22 cellular contexts compared by ENCODE assay signal in genomic region chr7:2474813-2475677, GRCh38. TPM values are rescaled to one million over a fixed set of nuclear protein-coding genes. Genes with fewer than 3 reads are reported as not detected.
"Had no signal": no experiment of that assay in that cellular context is flagged by ENCODE, and none has a peak within 500 bp of the region (broad histone marks: within the 10 kb centered on the region; RNA-seq: fewer than 3 reads in every experiment).

No MANE protein-coding gene starts in this region.

- H3K36me3 Mint-ChIP-seq: activated naive CD8-positive, alpha-beta T cell treated with anti-CD3 and anti-CD28 coated beads, Interleukin-2, amount 10 ng/mL, durations not matched to agents 7 days and 5 days had no signal

- H3K9me3 ChIP-seq: esophagus squamous epithelium, left ventricle myocardium inferior, stomach, uterus had no signal

- H3K36me3 ChIP-seq: esophagus squamous epithelium, left ventricle myocardium inferior, stomach, uterus had no signal

- H3K27ac Mint-ChIP-seq: activated CD4-positive, alpha-beta memory T cell treated with anti-CD3 and anti-CD28 coated beads, Interleukin-2, amount 10 ng/mL, durations not matched to agents 7 days and 5 days; activated naive CD8-positive, alpha-beta T cell treated with anti-CD3 and anti-CD28 coated beads, Interleukin-2, amount 10 ng/mL, durations not matched to agents 7 days and 5 days; nephron had no signal

- DNase-seq: activated CD4-positive, alpha-beta memory T cell treated with anti-CD3 and anti-CD28 coated beads, Interleukin-2, amount 10 ng/mL, durations not matched to agents 7 days and 5 days; activated gamma-delta T cell treated with Interleukin-2 at 50 U/mL for 16 hours; activated naive CD8-positive, alpha-beta T cell treated with anti-CD3 and anti-CD28 coated beads, Interleukin-2, amount 10 ng/mL, durations not matched to agents 7 days and 5 days; activated T-cell treated with anti-CD3 and anti-CD28 coated beads, Interleukin-2, amount 50 U/mL, for 48 hours; anterior cingulate cortex; esophagus squamous epithelium; foreskin keratinocyte; head of caudate nucleus; left ventricle myocardium inferior; mesendoderm; retina; stimulated activated CD4-positive, alpha-beta T cell treated with anti-CD3 and anti-CD28 coated beads, Interleukin-15, amount 100 ng/mL, for 24 hours; stimulated activated CD4-positive, alpha-beta T cell treated with anti-CD3 and anti-CD28 coated beads, Interleukin-4, amount 100 ng/mL, for 4 hours; stomach; T-helper 9 cell; uterus had no signal

- H3K4me3 ChIP-seq: esophagus squamous epithelium, left ventricle myocardium inferior, stomach, uterus had no signal

- H3K4me3 Mint-ChIP-seq: activated CD4-positive, alpha-beta memory T cell treated with anti-CD3 and anti-CD28 coated beads, Interleukin-2, amount 10 ng/mL, durations not matched to agents 7 days and 5 days; activated naive CD8-positive, alpha-beta T cell treated with anti-CD3 and anti-CD28 coated beads, Interleukin-2, amount 10 ng/mL, durations not matched to agents 7 days and 5 days; nephron had no signal

- H3K27ac ChIP-seq: esophagus squamous epithelium, foreskin keratinocyte, left ventricle myocardium inferior, stomach, uterus had no signal

- H3K27me3 ChIP-seq: uterus had no signal

- ATAC-seq: foreskin keratinocyte had no signal

- H3K9me3 Mint-ChIP-seq: activated CD4-positive, alpha-beta memory T cell treated with anti-CD3 and anti-CD28 coated beads, Interleukin-2, amount 10 ng/mL, durations not matched to agents 7 days and 5 days; activated naive CD8-positive, alpha-beta T cell treated with anti-CD3 and anti-CD28 coated beads, Interleukin-2, amount 10 ng/mL, durations not matched to agents 7 days and 5 days; nephron had no signal

RNA-seq across cellular contexts. Expression of gene GRIFIN, which starts 1.2 kb away (rescaled TPM):
- total RNA-seq: activated CD4-positive, alpha-beta memory T cell treated with anti-CD3 and anti-CD28 coated beads, Interleukin-2, amount 10 ng/mL, durations not matched to agents 7 days and 5 days; activated naive CD8-positive, alpha-beta T cell treated with anti-CD3 and anti-CD28 coated beads, Interleukin-2, amount 10 ng/mL, durations not matched to agents 7 days and 5 days; bronchial epithelial cell; esophagus squamous epithelium; foreskin keratinocyte; left ventricle myocardium inferior; osteocyte; skeletal muscle tissue; stomach; uterus had no signal
- polyA plus RNA-seq: foreskin keratinocyte, keratinocyte, stomach, thymus had no signal
